Comparison of ENCODE assay signal across 2 cellular contexts in genomic region chr10:583433-583832, GRCh38.
TF ChIP-seq lines count a peak whose summit lies in the region.

No MANE protein-coding gene starts in this region.

TF ChIP-seq in GM23338, 12 proteins besides CTCF, POLR2A, EP300 and RAD21 (continued from another document):
- TF ChIP-seq ZNF462 (CRISPR knock-in tag; IDR thresholded peaks at IDR 0.05): no peak
- no peak for TF ChIP-seq CREB1 (CRISPR knock-in tag; IDR thresholded peaks at IDR 0.05; ENCODE audit: low read depth)
- no peak for TF ChIP-seq EZH2phosphoT487 (IDR thresholded peaks at IDR 0.05; ENCODE audit: unreplicated experiment)
- no peak for TF ChIP-seq NANOG (IDR thresholded peaks at IDR 0.05; ENCODE audit: borderline replicate concordance)
- TF ChIP-seq, protein P1, sequence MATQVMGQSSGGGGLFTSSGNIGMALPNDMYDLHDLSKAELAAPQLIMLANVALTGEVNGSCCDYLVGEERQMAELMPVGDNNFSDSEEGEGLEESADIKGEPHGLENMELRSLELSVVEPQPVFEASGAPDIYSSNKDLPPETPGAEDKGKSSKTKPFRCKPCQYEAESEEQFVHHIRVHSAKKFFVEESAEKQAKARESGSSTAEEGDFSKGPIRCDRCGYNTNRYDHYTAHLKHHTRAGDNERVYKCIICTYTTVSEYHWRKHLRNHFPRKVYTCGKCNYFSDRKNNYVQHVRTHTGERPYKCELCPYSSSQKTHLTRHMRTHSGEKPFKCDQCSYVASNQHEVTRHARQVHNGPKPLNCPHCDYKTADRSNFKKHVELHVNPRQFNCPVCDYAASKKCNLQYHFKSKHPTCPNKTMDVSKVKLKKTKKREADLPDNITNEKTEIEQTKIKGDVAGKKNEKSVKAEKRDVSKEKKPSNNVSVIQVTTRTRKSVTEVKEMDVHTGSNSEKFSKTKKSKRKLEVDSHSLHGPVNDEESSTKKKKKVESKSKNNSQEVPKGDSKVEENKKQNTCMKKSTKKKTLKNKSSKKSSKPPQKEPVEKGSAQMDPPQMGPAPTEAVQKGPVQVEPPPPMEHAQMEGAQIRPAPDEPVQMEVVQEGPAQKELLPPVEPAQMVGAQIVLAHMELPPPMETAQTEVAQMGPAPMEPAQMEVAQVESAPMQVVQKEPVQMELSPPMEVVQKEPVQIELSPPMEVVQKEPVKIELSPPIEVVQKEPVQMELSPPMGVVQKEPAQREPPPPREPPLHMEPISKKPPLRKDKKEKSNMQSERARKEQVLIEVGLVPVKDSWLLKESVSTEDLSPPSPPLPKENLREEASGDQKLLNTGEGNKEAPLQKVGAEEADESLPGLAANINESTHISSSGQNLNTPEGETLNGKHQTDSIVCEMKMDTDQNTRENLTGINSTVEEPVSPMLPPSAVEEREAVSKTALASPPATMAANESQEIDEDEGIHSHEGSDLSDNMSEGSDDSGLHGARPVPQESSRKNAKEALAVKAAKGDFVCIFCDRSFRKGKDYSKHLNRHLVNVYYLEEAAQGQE (IDR thresholded peaks at IDR 0.05; ENCODE audit: unreplicated experiment): no peak
- TF ChIP-seq JUNB (IDR thresholded peaks at IDR 0.05; ENCODE audit: unreplicated experiment): no peak

TF ChIP-seq in IMR-90, 13 proteins besides CTCF, POLR2A, EP300 and RAD21 (continued from another document):
- TF ChIP-seq, protein P2, sequence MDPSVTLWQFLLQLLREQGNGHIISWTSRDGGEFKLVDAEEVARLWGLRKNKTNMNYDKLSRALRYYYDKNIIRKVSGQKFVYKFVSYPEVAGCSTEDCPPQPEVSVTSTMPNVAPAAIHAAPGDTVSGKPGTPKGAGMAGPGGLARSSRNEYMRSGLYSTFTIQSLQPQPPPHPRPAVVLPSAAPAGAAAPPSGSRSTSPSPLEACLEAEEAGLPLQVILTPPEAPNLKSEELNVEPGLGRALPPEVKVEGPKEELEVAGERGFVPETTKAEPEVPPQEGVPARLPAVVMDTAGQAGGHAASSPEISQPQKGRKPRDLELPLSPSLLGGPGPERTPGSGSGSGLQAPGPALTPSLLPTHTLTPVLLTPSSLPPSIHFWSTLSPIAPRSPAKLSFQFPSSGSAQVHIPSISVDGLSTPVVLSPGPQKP (IDR thresholded peaks at IDR 0.05; ENCODE audit: borderline replicate concordance, low read depth, low read length): no peak
